ENCODE assay signal across 8 cellular contexts in genomic region chr2:219228745-219229374, GRCh38. TPM values are rescaled to one million over a fixed set of nuclear protein-coding genes. Genes with fewer than 3 reads are reported as not detected.
DNase-seq lines count a peak whose midpoint lies in the region; ATAC-seq and TF ChIP-seq lines count a peak whose summit lies in the region.

No MANE protein-coding gene starts in this region.

- no peaks in the 10 kb centered on the region for H3K27me3 ChIP-seq in gastroesophageal sphincter
- H3K27me3 ChIP-seq in psoas muscle (ENCODE audit: insufficient read depth in 3 of 3, low read length in 2 of 3): no peaks in the 10 kb centered on the region

- H3K4me1 Mint-ChIP-seq in T-helper 1 cell treated with Interleukin-12 subunit alpha and Interleukin-12 subunit beta and Interleukin-4 antibody, amounts not matched to agents 30 μg/mL and 1 μg/mL, for 36 hours (ENCODE audit: low read depth): peaks cover 47% of the 10 kb centered on the region
- H3K4me1 Mint-ChIP-seq in T-cell: peaks cover 49 to 70% (median 57%) of the 10 kb centered on the region in 3 donors

- ATAC-seq in HG02938 (IDR thresholded peaks at IDR 0.05; ENCODE audit: unreplicated experiment) (peak; percentile 27), T-cell (replicated peaks in 1 of 4) (peak in 3 of 4 experiments; percentile 12 to 35 (median 13)), gastroesophageal sphincter (peak; percentile 65), psoas muscle (peak; percentile 69 to 82 (median 72))

- H3K9me3 Mint-ChIP-seq in T-helper 1 cell treated with Interleukin-12 subunit alpha and Interleukin-12 subunit beta and Interleukin-4 antibody, amounts not matched to agents 30 μg/mL and 1 μg/mL, for 36 hours: no peaks in the 10 kb centered on the region
- no peaks in the 10 kb centered on the region for H3K9me3 Mint-ChIP-seq in T-cell

- H3K4me1 ChIP-seq in gastroesophageal sphincter (peaks cover 0 to 40% (median 19%) of the 10 kb centered on the region in 3 donors), psoas muscle (peaks cover 19% of the 10 kb centered on the region)

- no peak for TF ChIP-seq CTCF in gastroesophageal sphincter (IDR thresholded peaks at IDR 0.05)
- TF ChIP-seq CTCF in psoas muscle (IDR thresholded peaks at IDR 0.05): no peak

- TF ChIP-seq POLR2A in gastroesophageal sphincter (IDR thresholded peaks at IDR 0.05): no peak

- intact Hi-C loops in psoas muscle (cut with DNase I): no loop called here

- no peak for TF ChIP-seq EP300 in gastroesophageal sphincter (IDR thresholded peaks at IDR 0.05)

- no peaks in the 10 kb centered on the region for H3K27me3 Mint-ChIP-seq in T-helper 1 cell treated with Interleukin-12 subunit alpha and Interleukin-12 subunit beta and Interleukin-4 antibody, amounts not matched to agents 30 μg/mL and 1 μg/mL, for 36 hours (ENCODE audit: low read depth)
- H3K27me3 Mint-ChIP-seq in T-cell: no peaks in the 10 kb centered on the region

- no peak for DNase-seq in T-helper 1 cell
- DNase-seq in T-cell: no peak
- no peak for DNase-seq in psoas muscle
- DNase-seq in DMS153 (lab: John Stamatoyannopoulos, UW): no peak
- DNase-seq in COLO829 (ENCODE audit: low spot score): no peak

- no peaks in the 10 kb centered on the region for H3K9me3 ChIP-seq in gastroesophageal sphincter
- H3K9me3 ChIP-seq in psoas muscle: no peaks in the 10 kb centered on the region

- peak overlapping the region; percentile 69 for H3K27ac Mint-ChIP-seq in T-helper 1 cell treated with Interleukin-12 subunit alpha and Interleukin-12 subunit beta and Interleukin-4 antibody, amounts not matched to agents 30 μg/mL and 1 μg/mL, for 36 hours
- H3K27ac Mint-ChIP-seq in T-cell: peak overlapping the region; percentile 71 to 78

- H3K27ac ChIP-seq in gastroesophageal sphincter (peak overlapping the region; percentile 77 to 96 (median 96)), psoas muscle (peak overlapping the region; percentile 98)

- POLR2A ChIA-PET in T-cell (lab: Charles Lee): interaction anchor here (0.6 to 2.3 kb wide), 12 partner anchors 10 to 69 kb away, joined by 3 to 15 read pairs (median 6); partner anchors contain the start of genes GLB1L (in 2 of the 2), STK16 (in 2 of the 2), TUBA4A (in 1 of the 2) and ZFAND2B (in 1 of the 2)

- H3K36me3 Mint-ChIP-seq in T-helper 1 cell treated with Interleukin-12 subunit alpha and Interleukin-12 subunit beta and Interleukin-4 antibody, amounts not matched to agents 30 μg/mL and 1 μg/mL, for 36 hours (ENCODE audit: low read depth): peaks cover 46% of the 10 kb centered on the region
- H3K36me3 Mint-ChIP-seq in T-cell: peaks cover 36% of the 10 kb centered on the region

- CTCF ChIA-PET in T-cell (lab: Charles Lee): interaction anchor here in 1 of 2 donors (0.7 to 3.0 kb wide), 7 partner anchors 16 to 70 kb away, joined by 3 to 13 read pairs (median 7); partner anchors contain the start of genes DNAJB2, GLB1L, STK16 and TUBA4A

- peaks cover 0 to 59% of the 10 kb centered on the region in 2 donors for H3K36me3 ChIP-seq in gastroesophageal sphincter
- peaks cover 2 to 71% of the 10 kb centered on the region in 2 donors for H3K36me3 ChIP-seq in psoas muscle (ENCODE audit: insufficient read depth in 1 of 2, low read depth in 1 of 2)

- peak overlapping the region; percentile 84 for H3K4me3 Mint-ChIP-seq in T-helper 1 cell treated with Interleukin-12 subunit alpha and Interleukin-12 subunit beta and Interleukin-4 antibody, amounts not matched to agents 30 μg/mL and 1 μg/mL, for 36 hours
- peak overlapping the region; percentile 81 to 99 (median 97) for H3K4me3 Mint-ChIP-seq in T-cell

- H3K4me3 ChIP-seq in gastroesophageal sphincter: peak overlapping the region; percentile 67 to 78
- peak overlapping the region; percentile 87 for H3K4me3 ChIP-seq in psoas muscle

- WGBS in gastroesophageal sphincter (ENCODE audit: low coverage in 1 of 2), 2 donors: 86% methylated on average over 1 of the region's 33 CpGs; no CpG with 5 or more reads in 1 of the 2 donors
- 2 to 5% (median 3%) methylated on average over 20 to 33 of the region's 33 CpGs for WGBS in psoas muscle, 3 donors

RNA-seq across cellular contexts. Expression of gene ATG9A, which starts 0.6 kb away (rescaled TPM):
- total RNA-seq in T-cell: 10 to 100 TPM; 52.5 to 72.9 (median 57.6) TPM
- 10 to 100 TPM; 39.8 to 82.6 (median 47.0) TPM for total RNA-seq in gastroesophageal sphincter
- total RNA-seq in psoas muscle: 100 to 1,000 TPM; 111 to 180 (median 122) TPM
- polyA plus RNA-seq in psoas muscle: 100 to 1,000 TPM in 1 of 3 donors, 10 to 100 TPM in 2; 41.6 to 107 (median 74.0) TPM

RNA-seq across cellular contexts. Expression of gene ANKZF1, which starts 0.7 kb away (rescaled TPM):
- 100 to 1,000 TPM; 119 to 220 (median 194) TPM for total RNA-seq in T-cell
- 10 to 100 TPM; 24.3 to 48.4 (median 25.1) TPM for total RNA-seq in gastroesophageal sphincter
- 10 to 100 TPM in 3 of 4 donors, 1 to 10 TPM in 1; 9.3 to 29.4 (median 15.2) TPM for total RNA-seq in psoas muscle
- polyA plus RNA-seq in psoas muscle: 10 to 100 TPM in 2 of 3 donors, 1 to 10 TPM in 1; 8.7 to 27.8 (median 14.9) TPM

RNA-seq across cellular contexts. Expression of gene ABCB6, which starts 10.1 kb away (rescaled TPM):
- total RNA-seq in T-cell: 10 to 100 TPM in 3 of 5 donors, 1 to 10 TPM in 2; 4.1 to 16.5 (median 13.0) TPM
- total RNA-seq in gastroesophageal sphincter: 10 to 100 TPM; 11.4 to 19.6 (median 16.8) TPM
- total RNA-seq in psoas muscle: 10 to 100 TPM; 24.4 to 55.7 (median 43.5) TPM
- 10 to 100 TPM; 31.0 to 64.9 (median 42.2) TPM for polyA plus RNA-seq in psoas muscle

RNA-seq across cellular contexts. Expression of gene GLB1L, which starts 16.4 kb away (rescaled TPM):
- total RNA-seq in T-cell: 1 to 10 TPM; 1.1 to 3.0 (median 1.8) TPM
- total RNA-seq in gastroesophageal sphincter: 1 to 10 TPM; 5.9 to 9.7 (median 6.6) TPM
- total RNA-seq in psoas muscle: 1 to 10 TPM in 1 of 4 donors, under 1 TPM in 3; 0.59 to 1.6 (median 0.92) TPM
- polyA plus RNA-seq in psoas muscle: 1 to 10 TPM in 1 of 3 donors, under 1 TPM in 2; 0.55 to 3.7 (median 0.82) TPM

RNA-seq across cellular contexts. Expression of gene STK16, which starts 16.4 kb away (rescaled TPM):
- total RNA-seq in T-cell (10 to 100 TPM; 19.3 to 26.6 (median 21.3) TPM), gastroesophageal sphincter (10 to 100 TPM; 10.2 to 14.0 (median 11.6) TPM), psoas muscle (10 to 100 TPM; 11.6 to 16.7 (median 14.3) TPM)
- polyA plus RNA-seq in psoas muscle: 10 to 100 TPM; 15.8 to 38.5 (median 29.7) TPM

Comparison
In these comparisons a context has a peak if more than half of its experiments do, and no peak if none do; other contexts are left out.
1. ATAC-seq: peak in every context shown above with its lines; median percentile 72 in psoas muscle; 65 in gastroesophageal sphincter; 27 in HG02938; 13 in T-cell.